8 cellular contexts compared by ENCODE assay signal in genomic region chr3:72347819-72348319, GRCh38.
DNase-seq lines count a peak whose midpoint lies in the region; ATAC-seq lines count a peak whose summit lies in the region.

No MANE protein-coding gene starts in this region.

- H3K27ac Mint-ChIP-seq in stimulated activated naive B cell treated with anti-CD40 and anti-IgM and Interleukin-4, amounts not matched to agents 10 μg/mL and 1 μg/mL and 100 μg/mL, for 72 hours: peak overlapping the region; percentile 66

- peaks cover 0 to 2% of the 10 kb centered on the region in 2 donors for H3K9me3 Mint-ChIP-seq in stimulated activated naive B cell treated with anti-CD40 and anti-IgM and Interleukin-4, amounts not matched to agents 10 μg/mL and 1 μg/mL and 100 μg/mL, for 72 hours

- DNase-seq in ELF-1 (ENCODE audit: low read depth, low spot score): peak; percentile 86
- DNase-seq in T-helper 22 cell (ENCODE audit: low read depth): peak; percentile 35
- peak; percentile 61 for DNase-seq in central memory CD4-positive, alpha-beta T cell
- DNase-seq in medulla oblongata (ENCODE audit: extremely low spot score): peak; percentile 81
- peak; percentile 33 for DNase-seq in stimulated activated naive B cell treated with anti-CD40 and anti-IgM and Interleukin-4, amounts not matched to agents 10 μg/mL and 1 μg/mL and 100 μg/mL, for 72 hours
- no peak for DNase-seq in NCI-H1436 treated with DMSO at 0.1 percent for 48 hours (lab: John Stamatoyannopoulos, UW)
- no peak for DNase-seq in cerebellar nuclear complex (lab: John Stamatoyannopoulos, UW)

- peak; percentile 67 for ATAC-seq in HG02610 (IDR thresholded peaks at IDR 0.05; ENCODE audit: unreplicated experiment)
- peak; percentile 72 to 82 for ATAC-seq in stimulated activated naive B cell treated with anti-CD40 and anti-IgM and Interleukin-4, amounts not matched to agents 10 μg/mL and 1 μg/mL and 100 μg/mL, for 72 hours (replicated peaks)

- peaks cover 35 to 49% of the 10 kb centered on the region in 2 donors for H3K4me1 Mint-ChIP-seq in stimulated activated naive B cell treated with anti-CD40 and anti-IgM and Interleukin-4, amounts not matched to agents 10 μg/mL and 1 μg/mL and 100 μg/mL, for 72 hours

- peak overlapping the region; percentile 45 to 50 for H3K4me3 Mint-ChIP-seq in stimulated activated naive B cell treated with anti-CD40 and anti-IgM and Interleukin-4, amounts not matched to agents 10 μg/mL and 1 μg/mL and 100 μg/mL, for 72 hours

- no peaks in the 10 kb centered on the region for H3K36me3 Mint-ChIP-seq in stimulated activated naive B cell treated with anti-CD40 and anti-IgM and Interleukin-4, amounts not matched to agents 10 μg/mL and 1 μg/mL and 100 μg/mL, for 72 hours

- peaks cover 17 to 34% of the 10 kb centered on the region in 2 donors for H3K27me3 Mint-ChIP-seq in stimulated activated naive B cell treated with anti-CD40 and anti-IgM and Interleukin-4, amounts not matched to agents 10 μg/mL and 1 μg/mL and 100 μg/mL, for 72 hours

Comparison
In these comparisons a context has a peak if more than half of its experiments do, and no peak if none do; other contexts are left out.
1. DNase-seq: peak in ELF-1 (single experiment), T-helper 22 cell (single experiment), central memory CD4-positive, alpha-beta T cell (single experiment), medulla oblongata (single experiment) and stimulated activated naive B cell treated with anti-CD40 and anti-IgM and Interleukin-4, amounts not matched to agents 10 μg/mL and 1 μg/mL and 100 μg/mL, for 72 hours (single experiment); none in NCI-H1436 treated with DMSO at 0.1 percent for 48 hours (single experiment) and cerebellar nuclear complex (0 of 2).